In genomic region chr17:746783-747629, GRCh38 we compare ENCODE assay signal across 1 cellular context.
A peak's percentile ranks its signal among the peaks of the same experiment; 100 is the strongest.
TF ChIP-seq lines count a peak whose summit lies in the region.

No MANE protein-coding gene starts in this region.

TF ChIP-seq in HepG2, 621 proteins besides CTCF, POLR2A, EP300 and RAD21:
- TF ChIP-seq ZNF33B (CRISPR knock-in tag; IDR thresholded peaks at IDR 0.05) (no peak), ZNF33A (CRISPR knock-in tag; IDR thresholded peaks at IDR 0.05; ENCODE audit: borderline replicate concordance) (no peak), ZNF253 (CRISPR knock-in tag; IDR thresholded peaks at IDR 0.05; ENCODE audit: borderline replicate concordance) (no peak), THRA (CRISPR knock-in tag; IDR thresholded peaks at IDR 0.05; ENCODE audit: borderline replicate concordance) (no peak), ZNF749 (CRISPR knock-in tag; IDR thresholded peaks at IDR 0.05; ENCODE audit: borderline replicate concordance) (no peak), EEA1 (CRISPR knock-in tag; IDR thresholded peaks at IDR 0.05; ENCODE audit: borderline replicate concordance) (no peak), RBFOX2 (IDR thresholded peaks at IDR 0.05; ENCODE audit: low read depth, low read length) (0 out of 2 replicates have a peak, but pooled peaks have one; percentile 32), NR2F2 (IDR thresholded peaks at IDR 0.05; ENCODE audit: borderline replicate concordance, low read depth) (no peak), ZC3H13 (CRISPR knock-in tag; IDR thresholded peaks at IDR 0.05) (peak; percentile 80), ZBTB3 (CRISPR knock-in tag; IDR thresholded peaks at IDR 0.05; ENCODE audit: borderline replicate concordance, low read depth) (no peak), RARA (CRISPR knock-in tag; IDR thresholded peaks at IDR 0.05) (no peak), PHF20 (CRISPR knock-in tag; IDR thresholded peaks at IDR 0.05) (no peak), ETV6 (CRISPR knock-in tag; conservative IDR thresholded peaks at IDR 0.05) (no peak), ZNF44 (CRISPR knock-in tag; IDR thresholded peaks at IDR 0.05) (no peak), AGO2 (optimal IDR thresholded peaks at IDR 0.05; ENCODE audit: low read depth, low read length) (peak; percentile 71), RAD51 (IDR thresholded peaks at IDR 0.05; ENCODE audit: borderline replicate concordance) (no peak)
